Comparison of ENCODE assay signal across 1 cellular context in genomic region chr1:154627247-154628121, GRCh38.
TF ChIP-seq lines count a peak whose summit lies in the region.

No MANE protein-coding gene starts in this region.

TF ChIP-seq in HepG2, 621 proteins besides CTCF, POLR2A, EP300 and RAD21 (continued from another document and continues in another):
- no peak; the same call in 1 of the 2 replicates for TF ChIP-seq HMGXB3 (CRISPR knock-in tag; IDR thresholded peaks at IDR 0.05; ENCODE audit: borderline replicate concordance)
- TF ChIP-seq NFE2L2 (IDR thresholded peaks at IDR 0.05; ENCODE audit: low read length), result no peak
- no peak for TF ChIP-seq ZNF792 (CRISPR knock-in tag; IDR thresholded peaks at IDR 0.05)
- TF ChIP-seq ZC3H13 (CRISPR knock-in tag; IDR thresholded peaks at IDR 0.05), result no peak
- peak; percentile 87; the same call in 1 of the 2 replicates for TF ChIP-seq ZNF761 (CRISPR knock-in tag; conservative IDR thresholded peaks at IDR 0.05)
- TF ChIP-seq ETV6 (CRISPR knock-in tag; conservative IDR thresholded peaks at IDR 0.05), result no peak
- no peak for TF ChIP-seq ZNF724P (CRISPR knock-in tag; IDR thresholded peaks at IDR 0.05; ENCODE audit: borderline replicate concordance)
- no peak for TF ChIP-seq SOX13 (IDR thresholded peaks at IDR 0.05)
- TF ChIP-seq SOX13 (CRISPR knock-in tag; conservative IDR thresholded peaks at IDR 0.05 in 1 of 2, IDR thresholded peaks at IDR 0.05 in 1 of 2), result peak in 1 of 2 experiments; percentile 49; a peak in 1 of 4 replicates
- no peak for TF ChIP-seq PPARG (CRISPR knock-in tag; conservative IDR thresholded peaks at IDR 0.05)
- peak; percentile 76 for TF ChIP-seq KMT2B (CRISPR knock-in tag; IDR thresholded peaks at IDR 0.05)
- TF ChIP-seq ZBTB43 (CRISPR knock-in tag; conservative IDR thresholded peaks at IDR 0.05), result no peak
- peak; percentile 53; the same call in 1 of the 2 replicates for TF ChIP-seq KLF11 (CRISPR knock-in tag; IDR thresholded peaks at IDR 0.05)
- TF ChIP-seq ZNF230 (CRISPR knock-in tag; IDR thresholded peaks at IDR 0.05), result peak; percentile 71; the same call in 1 of the 2 replicates
- peak; percentile 51; the same call in 1 of the 2 replicates for TF ChIP-seq KDM3A (CRISPR knock-in tag; IDR thresholded peaks at IDR 0.05; ENCODE audit: low read depth)
- no peak for TF ChIP-seq TRAFD1 (CRISPR knock-in tag; IDR thresholded peaks at IDR 0.05; ENCODE audit: borderline replicate concordance)
- TF ChIP-seq ZBTB14 (CRISPR knock-in tag; IDR thresholded peaks at IDR 0.05), result no peak
- TF ChIP-seq ZHX1 (CRISPR knock-in tag; IDR thresholded peaks at IDR 0.05; ENCODE audit: low read depth), result peak; percentile 62; the same call in 1 of the 2 replicates
- TF ChIP-seq TAF15 (IDR thresholded peaks at IDR 0.05; ENCODE audit: low read depth, low read length, poor library complexity, severe bottlenecking), result no peak
- no peak for TF ChIP-seq TBX3 (IDR thresholded peaks at IDR 0.05; ENCODE audit: borderline replicate concordance)
- TF ChIP-seq KDM2A (CRISPR knock-in tag; IDR thresholded peaks at IDR 0.05; ENCODE audit: borderline replicate concordance, low read depth), result peak; percentile 79
- TF ChIP-seq ZBTB21 (CRISPR knock-in tag; IDR thresholded peaks at IDR 0.05), result no peak
- TF ChIP-seq STAG1 (CRISPR knock-in tag; IDR thresholded peaks at IDR 0.05), result no peak
- TF ChIP-seq CERS6 (CRISPR knock-in tag; IDR thresholded peaks at IDR 0.05), result no peak
- 0 out of 2 replicates have a peak, but pooled peaks have one; percentile 79 for TF ChIP-seq HNRNPL (IDR thresholded peaks at IDR 0.05; ENCODE audit: low read depth, low read length)
- TF ChIP-seq ZNF446 (CRISPR knock-in tag; IDR thresholded peaks at IDR 0.05), result no peak; the same call in 1 of the 2 replicates
- TF ChIP-seq MLX (CRISPR knock-in tag; IDR thresholded peaks at IDR 0.05), result no peak
- peak; percentile 49 for TF ChIP-seq KLF6 (CRISPR knock-in tag; IDR thresholded peaks at IDR 0.05)
- TF ChIP-seq ZNF737 (CRISPR knock-in tag; IDR thresholded peaks at IDR 0.05; ENCODE audit: borderline replicate concordance), result no peak
- TF ChIP-seq ZNF264 (CRISPR knock-in tag; IDR thresholded peaks at IDR 0.05), result no peak
- TF ChIP-seq ZSCAN25 (CRISPR knock-in tag; IDR thresholded peaks at IDR 0.05), result 0 out of 2 replicates have a peak, but pooled peaks have one; percentile 14
- peak; percentile 76 for TF ChIP-seq TARDBP (CRISPR knock-in tag; IDR thresholded peaks at IDR 0.05)
- TF ChIP-seq ARNTL (CRISPR knock-in tag; IDR thresholded peaks at IDR 0.05), result peak; percentile 69
- no peak for TF ChIP-seq ZNF629 (CRISPR knock-in tag; conservative IDR thresholded peaks at IDR 0.05)
- TF ChIP-seq ZFP1 (CRISPR knock-in tag; IDR thresholded peaks at IDR 0.05), result 0 out of 2 replicates have a peak, but pooled peaks have one; percentile 26
- peak; percentile 78; the same call in 1 of the 2 replicates for TF ChIP-seq NCOA1 (CRISPR knock-in tag; IDR thresholded peaks at IDR 0.05)
- TF ChIP-seq CREB1 (IDR thresholded peaks at IDR 0.05), result peak; percentile 96
- TF ChIP-seq CREB1 (CRISPR knock-in tag; IDR thresholded peaks at IDR 0.05), result peak; percentile 98
- no peak for TF ChIP-seq MBD4 (IDR thresholded peaks at IDR 0.05; ENCODE audit: borderline replicate concordance, low read length)
- TF ChIP-seq MBNL3 (CRISPR knock-in tag; conservative IDR thresholded peaks at IDR 0.05), result no peak
- TF ChIP-seq ZNF550 (CRISPR knock-in tag; IDR thresholded peaks at IDR 0.05; ENCODE audit: borderline replicate concordance), result no peak
- no peak for TF ChIP-seq PAF1 (CRISPR knock-in tag; IDR thresholded peaks at IDR 0.05)
- no peak for TF ChIP-seq ATRX (CRISPR knock-in tag; IDR thresholded peaks at IDR 0.05; ENCODE audit: borderline replicate concordance)
- peak; percentile 73; the same call in 1 of the 3 replicates for TF ChIP-seq MXI1 (IDR thresholded peaks at IDR 0.05; ENCODE audit: borderline replicate concordance, low read depth, low read length)
- TF ChIP-seq MTA1 (CRISPR knock-in tag; IDR thresholded peaks at IDR 0.05; ENCODE audit: borderline replicate concordance), result peak; percentile 74; the same call in 1 of the 2 replicates
- TF ChIP-seq THYN1 (CRISPR knock-in tag; IDR thresholded peaks at IDR 0.05; ENCODE audit: borderline replicate concordance, low read depth), result no peak
- TF ChIP-seq DNMT3B (CRISPR knock-in tag; conservative IDR thresholded peaks at IDR 0.05), result 0 out of 2 replicates have a peak, but pooled peaks have one; percentile 49
- TF ChIP-seq DNMT1 (CRISPR knock-in tag; IDR thresholded peaks at IDR 0.05), result no peak
- TF ChIP-seq ATM (IDR thresholded peaks at IDR 0.05; ENCODE audit: borderline replicate concordance), result no peak
- TF ChIP-seq ZFAT (CRISPR knock-in tag; conservative IDR thresholded peaks at IDR 0.05), result no peak
- no peak for TF ChIP-seq TOPORS (CRISPR knock-in tag; IDR thresholded peaks at IDR 0.05)
- no peak for TF ChIP-seq HNF1A (IDR thresholded peaks at IDR 0.05; ENCODE audit: low read depth)
- 0 out of 2 replicates have a peak, but pooled peaks have one; percentile 40 for TF ChIP-seq HNF1A (CRISPR knock-in tag; IDR thresholded peaks at IDR 0.05; ENCODE audit: borderline replicate concordance)
- TF ChIP-seq ZNF317 (CRISPR knock-in tag; IDR thresholded peaks at IDR 0.05), result peak; percentile 56
- TF ChIP-seq PITX1 (CRISPR knock-in tag; IDR thresholded peaks at IDR 0.05), result no peak
- TF ChIP-seq KDM1A (CRISPR knock-in tag; IDR thresholded peaks at IDR 0.05), result no peak
